17 cellular contexts compared by ENCODE assay signal in genomic region chr12:117890137-117890536, GRCh38.
DNase-seq lines count a peak whose midpoint lies in the region; ATAC-seq and TF ChIP-seq lines count a peak whose summit lies in the region.
"Had no signal": no experiment of that assay in that cellular context is flagged by ENCODE, and none has a peak within 500 bp of the region (broad histone marks: within the 10 kb centered on the region; RNA-seq: fewer than 3 reads in every experiment).

No MANE protein-coding gene starts in this region.

- H3K4me1 Mint-ChIP-seq in stimulated activated naive CD8-positive, alpha-beta T cell treated with anti-CD3 and anti-CD28 coated beads, Interleukin-15, amount 100 ng/mL, for 72 hours: no peaks in the 10 kb centered on the region

- H3K27ac Mint-ChIP-seq in stimulated activated naive CD8-positive, alpha-beta T cell treated with anti-CD3 and anti-CD28 coated beads, Interleukin-15, amount 100 ng/mL, for 72 hours: no peak overlapping the region
- H3K27ac Mint-ChIP-seq: activated CD8-positive, alpha-beta T cell treated with anti-CD3 and anti-CD28 coated beads, Interleukin-2, amount 10 ng/mL, durations not matched to agents 7 days and 5 days had no signal

- no peaks in the 10 kb centered on the region for H3K36me3 ChIP-seq in tibial artery
- H3K36me3 ChIP-seq: ascending aorta had no signal

- TF ChIP-seq CTCF in epithelial cell of proximal tubule (conservative IDR thresholded peaks at IDR 0.05; ENCODE audit: low read depth, low read length): peak; percentile 44
- no peak for TF ChIP-seq CTCF in tibial artery (IDR thresholded peaks at IDR 0.05)

- H3K4me3 ChIP-seq in epithelial cell of proximal tubule (ENCODE audit: low read depth, low read length) (no peak overlapping the region), tibial artery (no peak overlapping the region)
- H3K4me3 ChIP-seq: ascending aorta had no signal

- H3K27ac ChIP-seq in tibial artery: no peak overlapping the region
- H3K27ac ChIP-seq: ascending aorta, HL-60 had no signal

- intact Hi-C loops in tibial artery (cut with DNase I; ENCODE audit: low total_unique reads) (no loop called here), cardiac septum (cut with DNase I) (no loop called here)

- H3K27me3 Mint-ChIP-seq in stimulated activated naive CD8-positive, alpha-beta T cell treated with anti-CD3 and anti-CD28 coated beads, Interleukin-15, amount 100 ng/mL, for 72 hours: peaks cover 16% of the 10 kb centered on the region

- DNase-seq in stimulated activated naive CD8-positive, alpha-beta T cell treated with anti-CD3 and anti-CD28 coated beads, Interleukin-15, Interleukin-2, amounts not matched to agents 100 U/mL and 50 U/mL, for 24 hours: no peak
- no peak for DNase-seq in stimulated activated naive CD8-positive, alpha-beta T cell treated with anti-CD3 and anti-CD28 coated beads, Interleukin-15, amount 100 ng/mL, for 72 hours
- DNase-seq in NAMALWA (ENCODE audit: low spot score) (peak; percentile 17), epithelial cell of proximal tubule (ENCODE audit: low read depth) (no peak), tibial artery (no peak), pons (ENCODE audit: low spot score) (no peak), cardiac septum (ENCODE audit: low spot score) (no peak)
- DNase-seq in effector CD4-positive, alpha-beta T cell: no peak
- DNase-seq: activated CD8-positive, alpha-beta T cell treated with anti-CD3 and anti-CD28 coated beads, Interleukin-2, amount 10 ng/mL, durations not matched to agents 7 days and 5 days; activated effector memory CD4-positive, alpha-beta T cell treated with Interleukin-2 at 50 U/mL for 16 hours; dermis blood vessel endothelial cell; NCI-H2029; NCI-H69; nucleus accumbens; small intestine had no signal

- H3K9me3 ChIP-seq in tibial artery: no peaks in the 10 kb centered on the region
- H3K9me3 ChIP-seq: ascending aorta had no signal

- no peak overlapping the region for H3K4me3 Mint-ChIP-seq in stimulated activated naive CD8-positive, alpha-beta T cell treated with anti-CD3 and anti-CD28 coated beads, Interleukin-15, amount 100 ng/mL, for 72 hours
- H3K4me3 Mint-ChIP-seq: activated CD8-positive, alpha-beta T cell treated with anti-CD3 and anti-CD28 coated beads, Interleukin-2, amount 10 ng/mL, durations not matched to agents 7 days and 5 days had no signal

- H3K9me3 Mint-ChIP-seq in stimulated activated naive CD8-positive, alpha-beta T cell treated with anti-CD3 and anti-CD28 coated beads, Interleukin-15, amount 100 ng/mL, for 72 hours: no peaks in the 10 kb centered on the region

- peaks cover 0 to 4% of the 10 kb centered on the region in 2 donors for H3K27me3 ChIP-seq in tibial artery
- H3K27me3 ChIP-seq: ascending aorta had no signal

- peak; percentile 28 for ATAC-seq in stimulated activated naive CD8-positive, alpha-beta T cell treated with anti-CD3 and anti-CD28 coated beads, Interleukin-15, Interleukin-2, amounts not matched to agents 100 U/mL and 50 U/mL, for 24 hours
- ATAC-seq in stimulated activated naive CD8-positive, alpha-beta T cell treated with anti-CD3 and anti-CD28 coated beads, Interleukin-15, amount 100 ng/mL, for 72 hours: no peak
- ATAC-seq: activated CD8-positive, alpha-beta T cell treated with anti-CD3 and anti-CD28 coated beads, Interleukin-2, amount 10 ng/mL, durations not matched to agents 7 days and 5 days had no signal

- no peaks in the 10 kb centered on the region for H3K4me1 ChIP-seq in tibial artery
- H3K4me1 ChIP-seq: ascending aorta had no signal
